In the genomic region with DNA sequence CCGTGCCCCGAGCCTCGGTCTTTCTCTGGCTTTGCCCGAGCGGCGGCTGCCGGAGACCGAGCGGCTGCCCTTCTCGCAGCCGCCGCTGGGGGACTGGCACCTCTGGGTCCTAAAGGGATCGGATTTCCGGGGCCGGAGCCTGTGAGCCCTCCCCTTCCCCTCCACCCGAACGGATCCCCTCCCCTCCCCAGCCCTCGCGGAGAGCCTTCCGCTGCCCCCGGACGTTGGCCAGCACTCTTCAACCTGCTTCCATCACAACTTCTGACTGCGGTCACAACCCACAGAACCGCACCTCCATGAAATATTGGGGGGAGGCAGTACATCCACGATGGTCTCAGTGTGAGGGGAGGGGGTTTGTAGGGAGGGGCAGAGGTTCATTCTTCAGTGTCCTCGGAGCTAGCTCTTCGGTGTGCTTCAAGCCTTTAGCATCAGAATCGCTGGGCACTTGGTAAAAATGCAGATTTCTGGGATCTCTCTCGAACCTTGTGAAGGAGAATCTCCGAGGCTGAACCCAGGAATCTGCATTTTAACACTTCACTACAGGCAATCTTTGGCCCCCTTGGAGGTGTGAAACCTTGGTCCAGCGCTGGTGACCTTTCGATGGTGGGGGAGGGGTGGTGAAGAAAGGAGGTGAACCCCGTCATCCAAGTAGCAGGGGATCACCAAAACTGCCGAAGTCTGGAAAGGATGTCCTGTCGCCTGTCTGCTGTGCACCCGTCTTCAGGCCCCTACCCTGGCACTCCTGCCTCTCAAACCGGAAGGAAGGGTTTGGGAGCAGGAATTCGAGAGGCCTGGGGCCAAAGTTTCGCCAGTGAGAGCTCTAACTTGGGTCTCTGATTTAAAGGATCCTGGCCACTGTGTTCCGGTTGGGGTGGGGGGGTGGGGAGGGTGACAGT, we compare ENCODE assay signal across 8 cellular contexts. TPM values are rescaled to one million over a fixed set of nuclear protein-coding genes. Genes with fewer than 3 reads are reported as not detected.
DNase-seq lines count a peak whose midpoint lies in the region; ATAC-seq, FAIRE-seq and TF ChIP-seq lines count a peak whose summit lies in the region.

No MANE protein-coding gene starts in this region.

- in situ Hi-C loops in HepG2 (cut with HindIII; ENCODE audit: extremely low pct_ligation_motif_present, low pct_unique_long_range_greater_than_20kb), result no loop called here

- TF ChIP-seq EP300 in HepG2 (IDR thresholded peaks at IDR 0.05; ENCODE audit: low read depth in 2 of 2, low read length in 2 of 2) (no peak), HepG2 (CRISPR knock-in tag; IDR thresholded peaks at IDR 0.05; ENCODE audit: borderline replicate concordance) (no peak)

- H3K4me1 ChIP-seq in A673 (ENCODE audit: insufficient read depth, low read length, poor library complexity, severe bottlenecking), result peaks cover 40% of the 10 kb centered on the region
- H3K4me1 ChIP-seq in HepG2 (ENCODE audit: insufficient read depth, low read length), result peaks cover 38% of the 10 kb centered on the region

- TF ChIP-seq CTCF in A673 (conservative IDR thresholded peaks at IDR 0.05; ENCODE audit: low read depth, low read length), result peak; percentile 56
- TF ChIP-seq CTCF in HepG2 (CRISPR knock-in tag; IDR thresholded peaks at IDR 0.05), result peak; percentile 60

- ATAC-seq in GM18520 (IDR thresholded peaks at IDR 0.05; ENCODE audit: unreplicated experiment), result peak; percentile 34
- peak; percentile 40 for ATAC-seq in HG03196 (IDR thresholded peaks at IDR 0.05; ENCODE audit: unreplicated experiment)
- peak; percentile 54 for ATAC-seq in HepG2

- CTCF ChIA-PET in A673 (lab: Charles Lee), result interaction anchor here (0.5 to 1.5 kb wide), 5 partner anchors 12 to 147 kb away, joined by 3 to 10 read pairs (median 4); no protein-coding TSS in a partner anchor
- CTCF ChIA-PET in HepG2 (lab: Yijun Ruan, JAX; ENCODE audit: low intra/inter-chr PET ratio, low total read pairs), result no interaction called here

- under 1% methylated on average over 37 of the region's 40 CpGs for WGBS in HepG2 (ENCODE audit: low lambda C conversion rate)

- peak overlapping the region; percentile 100 for H3K4me2 ChIP-seq in HepG2 (ENCODE audit: low read depth, low read length)

- peak overlapping the region; percentile 87 for H2AFZ ChIP-seq in HepG2 (ENCODE audit: low read length)

- H3K79me2 ChIP-seq in HepG2 (ENCODE audit: insufficient read depth, low read length), result peaks cover 24% of the 10 kb centered on the region

- BruUV-seq in A673 (replicated peaks; lab: Mats Ljungman, UMichigan) (no TSS peak), HepG2 (replicated peaks; lab: Mats Ljungman, UMichigan) (no TSS peak)

- H3K27me3 ChIP-seq in A673 (replicated peaks; ENCODE audit: insufficient read depth, low read depth, low read length, poor library complexity) (no peaks in the 10 kb centered on the region), HepG2 (ENCODE audit: control insufficient read depth in 1 of 2, insufficient read depth in 2 of 2, low read length in 2 of 2) (peaks cover 2 to 5% of the 10 kb centered on the region in 2 experiments; a peak in 2 of 5 replicates)

- no peak for TF ChIP-seq RAD21 in HepG2 (CRISPR knock-in tag; IDR thresholded peaks at IDR 0.05)

- no peaks in the 10 kb centered on the region for H3K9me3 ChIP-seq in A673 (ENCODE audit: low read depth, low read length, poor library complexity, severe bottlenecking)
- H3K9me3 ChIP-seq in HepG2 (ENCODE audit: low read length), result no peaks in the 10 kb centered on the region

- H3K9ac ChIP-seq in HepG2 (ENCODE audit: insufficient read depth, low read depth, low read length), result peak overlapping the region; percentile 83

- no peaks in the 10 kb centered on the region for H3K36me3 ChIP-seq in A673 (ENCODE audit: insufficient read depth, low read length, poor library complexity, severe bottlenecking)
- H3K36me3 ChIP-seq in HepG2 (replicated peaks in 1 of 2; ENCODE audit: control insufficient read depth in 1 of 2, insufficient read depth in 2 of 2, low read length in 2 of 2), result no peaks in the 10 kb centered on the region

- DNase-seq in A673 (ENCODE audit: low spot score), result peak; percentile 95
- peak; percentile 97 for DNase-seq in NCI-H510A (lab: John Stamatoyannopoulos, UW)
- DNase-seq in activated CD4-positive, alpha-beta T cell treated with anti-CD3 and anti-CD28 coated beads, Interleukin-2, amount 50 U/mL, for 1 hour, result peak; percentile 81
- DNase-seq in dedifferentiated amniotic fluid mesenchymal stem cell (ENCODE audit: extremely low spot score), result peak; percentile 86
- peak; percentile 80 for DNase-seq in HepG2 (ENCODE audit: low spot score)
- peak; percentile 88 to 91 for DNase-seq in stimulated activated CD4-positive, alpha-beta T cell treated with anti-CD3 and anti-CD28 coated beads, Interleukin-2, amount 100 ng/mL, for 24 hours

- peak; percentile 8 for FAIRE-seq in HepG2 (lab: Jason Lieb, UNC)

- POLR2A ChIA-PET in A673 (lab: Charles Lee; ENCODE audit: low non-redundant PET), result interaction anchor here (0.8 kb wide), 1 partner anchor 36 kb away, joined by 11 read pairs; no protein-coding TSS in a partner anchor
- POLR2A ChIA-PET in HepG2 (lab: Yijun Ruan, JAX), result interaction anchor here (0.7 to 1.7 kb wide), 6 partner anchors 9 to 57 kb away, joined by 3 to 7 read pairs (median 4); a partner anchor contains a TSS

- H3K27ac ChIP-seq in A673 (ENCODE audit: low read depth, low read length, poor library complexity, severe bottlenecking), result peak overlapping the region; percentile 86
- H3K27ac ChIP-seq in HepG2 (ENCODE audit: extremely low read length, insufficient read depth, low read length), result peak overlapping the region; percentile 56

- H3K4me3 ChIP-seq in A673 (ENCODE audit: low read depth, low read length, poor library complexity, severe bottlenecking), result peak overlapping the region; percentile 82
- H3K4me3 ChIP-seq in HepG2 (replicated peaks in 1 of 3; ENCODE audit: insufficient read depth in 1 of 3, low read depth in 2 of 3, low read length in 3 of 3), result peak overlapping the region; percentile 70 to 86 (median 84)

- intact Hi-C loops in A673 (cut with micrococcal nuclease; ENCODE audit: unreplicated experiment) (no loop called here), HepG2 (cut with micrococcal nuclease; ENCODE audit: unreplicated experiment) (no loop called here)

- TF ChIP-seq POLR2A in HepG2 (IDR thresholded peaks at IDR 0.05; ENCODE audit: insufficient read depth in 1 of 2, low read depth in 2 of 2, low read length in 2 of 2), result 0 out of 4 replicates have a peak, but pooled peaks of 1 of the 2 experiments have one; percentile 5

- H4K20me1 ChIP-seq in HepG2 (ENCODE audit: insufficient read depth, low read length), result peaks cover 11% of the 10 kb centered on the region; the same call in 1 of the 2 replicates

RNA-seq across cellular contexts. Expression of a gene that starts 0.8 kb away (rescaled TPM):
- total RNA-seq in A673 (2021), result 61.3 and 68.4 TPM in 2 replicates
- total RNA-seq in HepG2 (2016; rRNA removed; fragmentation: Illumina TruSeq; extraction: Trizol), result 11.0 and 15.8 TPM in 2 replicates
- 1.3 and 1.6 TPM in 2 replicates for total RNA-seq in HepG2 (2016; cell fraction: cytosol; rRNA removed; fragmentation: Illumina TruSeq; extraction: Trizol; ENCODE audit: low read depth)
- 8.3 and 16.2 TPM in 2 replicates for total RNA-seq in HepG2 (2016; cell fraction: insoluble cytoplasmic fraction; rRNA removed; fragmentation: Illumina TruSeq; extraction: Trizol)
- total RNA-seq in HepG2 (2016; cell fraction: membrane; rRNA removed; fragmentation: Illumina TruSeq; extraction: Trizol), result 7.0 and 7.3 TPM in 2 replicates
- total RNA-seq in HepG2 (2016; cell fraction: nucleus; rRNA removed; fragmentation: Illumina TruSeq; extraction: Trizol), result 10.9 and 13.5 TPM in 2 replicates
- polyA plus RNA-seq in HepG2 (2011; rRNA removed), result 8.7 and 9.4 TPM in 2 replicates
- 7.4 and 9.0 TPM in 2 replicates for polyA plus RNA-seq in HepG2 (2011; cell fraction: cytosol; rRNA removed)
- polyA plus RNA-seq in HepG2 (2011; cell fraction: nucleus; rRNA removed), result 13.1 and 16.4 TPM in 2 replicates
- 9.8 and 11.6 TPM in 2 replicates for polyA plus RNA-seq in HepG2 (2012)
- 1.2 and 1.4 TPM in 2 replicates for polyA plus RNA-seq in HepG2 (2016; cell fraction: cytosol; fragmentation: Illumina TruSeq; extraction: Trizol; ENCODE audit: low read depth)
- 14.2 and 17.2 TPM in 2 replicates for polyA plus RNA-seq in HepG2 (2016; cell fraction: insoluble cytoplasmic fraction; fragmentation: Illumina TruSeq; extraction: Trizol; ENCODE audit: low read depth)
- 7.2 TPM in 2 replicates for polyA plus RNA-seq in HepG2 (2016; cell fraction: membrane; fragmentation: Illumina TruSeq; extraction: Trizol; ENCODE audit: low read depth)
- 35.0 and 35.2 TPM in 2 replicates for polyA plus RNA-seq in HepG2 (2016; cell fraction: nucleus; fragmentation: Illumina TruSeq; extraction: Trizol; ENCODE audit: insufficient read depth, low read depth)
- 15.4 and 32.3 TPM in 2 replicates for polyA minus RNA-seq in HepG2 (2011; rRNA and poly(A)+ RNA removed; ENCODE audit: low replicate concordance)
- polyA minus RNA-seq in HepG2 (2011; cell fraction: cytosol; rRNA and poly(A)+ RNA removed), result 7.3 and 11.8 TPM in 2 replicates
- 7.8 and 9.3 TPM in 2 replicates for polyA minus RNA-seq in HepG2 (2011; cell fraction: nucleus; rRNA and poly(A)+ RNA removed)

RNA-seq across cellular contexts. Expression of a gene that starts 14.5 kb away (rescaled TPM):
- not detected in 2 replicates for total RNA-seq in A673 (2021)
- total RNA-seq in HepG2 (2016; rRNA removed; fragmentation: Illumina TruSeq; extraction: Trizol), result not detected in 2 replicates
- not detected in 2 replicates for total RNA-seq in HepG2 (2016; cell fraction: cytosol; rRNA removed; fragmentation: Illumina TruSeq; extraction: Trizol; ENCODE audit: low read depth)
- not detected in 2 replicates for total RNA-seq in HepG2 (2016; cell fraction: insoluble cytoplasmic fraction; rRNA removed; fragmentation: Illumina TruSeq; extraction: Trizol)
- total RNA-seq in HepG2 (2016; cell fraction: membrane; rRNA removed; fragmentation: Illumina TruSeq; extraction: Trizol), result not detected in 2 replicates
- total RNA-seq in HepG2 (2016; cell fraction: nucleus; rRNA removed; fragmentation: Illumina TruSeq; extraction: Trizol), result not detected in 2 replicates
- polyA plus RNA-seq in HepG2 (2011; rRNA removed), result not detected in 2 replicates
- polyA plus RNA-seq in HepG2 (2011; cell fraction: cytosol; rRNA removed), result not detected in 2 replicates
- polyA plus RNA-seq in HepG2 (2011; cell fraction: nucleus; rRNA removed), result 0.42 TPM in 1 of 2 replicates, not detected in the other
- not detected in 2 replicates for polyA plus RNA-seq in HepG2 (2012)
- not detected in 2 replicates for polyA plus RNA-seq in HepG2 (2016; cell fraction: cytosol; fragmentation: Illumina TruSeq; extraction: Trizol; ENCODE audit: low read depth)
- not detected in 2 replicates for polyA plus RNA-seq in HepG2 (2016; cell fraction: insoluble cytoplasmic fraction; fragmentation: Illumina TruSeq; extraction: Trizol; ENCODE audit: low read depth)
- not detected in 2 replicates for polyA plus RNA-seq in HepG2 (2016; cell fraction: membrane; fragmentation: Illumina TruSeq; extraction: Trizol; ENCODE audit: low read depth)
- polyA plus RNA-seq in HepG2 (2016; cell fraction: nucleus; fragmentation: Illumina TruSeq; extraction: Trizol; ENCODE audit: insufficient read depth, low read depth), result not detected in 2 replicates
- polyA minus RNA-seq in HepG2 (2011; rRNA and poly(A)+ RNA removed; ENCODE audit: low replicate concordance), result 0.19 TPM in 1 of 2 replicates, not detected in the other
- not detected in 2 replicates for polyA minus RNA-seq in HepG2 (2011; cell fraction: cytosol; rRNA and poly(A)+ RNA removed)
- polyA minus RNA-seq in HepG2 (2011; cell fraction: nucleus; rRNA and poly(A)+ RNA removed), result not detected in 2 replicates

RNA-seq across cellular contexts. Expression of a gene that starts 21.3 kb away (rescaled TPM):
- total RNA-seq in A673 (2021) (45.0 and 51.4 TPM in 2 replicates), HepG2 (2016; rRNA removed; fragmentation: Illumina TruSeq; extraction: Trizol) (0.07 TPM in 1 of 2 replicates, not detected in the other)
- total RNA-seq in HepG2 (2016; cell fraction: cytosol; rRNA removed; fragmentation: Illumina TruSeq; extraction: Trizol; ENCODE audit: low read depth), result 0.18 and 0.20 TPM in 2 replicates
- total RNA-seq in HepG2 (2016; cell fraction: insoluble cytoplasmic fraction; rRNA removed; fragmentation: Illumina TruSeq; extraction: Trizol), result 0.04 TPM in 1 of 2 replicates, not detected in the other
- 0.09 and 0.14 TPM in 2 replicates for total RNA-seq in HepG2 (2016; cell fraction: membrane; rRNA removed; fragmentation: Illumina TruSeq; extraction: Trizol)
- 0.09 TPM in 2 replicates for total RNA-seq in HepG2 (2016; cell fraction: nucleus; rRNA removed; fragmentation: Illumina TruSeq; extraction: Trizol)
- 0.22 TPM in 1 of 2 replicates, not detected in the other for polyA plus RNA-seq in HepG2 (2011; rRNA removed)
- polyA plus RNA-seq in HepG2 (2011; cell fraction: cytosol; rRNA removed), result 0.01 and 0.04 TPM in 2 replicates
- 0.24 and 0.29 TPM in 2 replicates for polyA plus RNA-seq in HepG2 (2011; cell fraction: nucleus; rRNA removed)
- polyA plus RNA-seq in HepG2 (2012), result 0.08 and 0.11 TPM in 2 replicates
- not detected in 2 replicates for polyA plus RNA-seq in HepG2 (2016; cell fraction: cytosol; fragmentation: Illumina TruSeq; extraction: Trizol; ENCODE audit: low read depth)
- 0.16 TPM in 1 of 2 replicates, not detected in the other for polyA plus RNA-seq in HepG2 (2016; cell fraction: insoluble cytoplasmic fraction; fragmentation: Illumina TruSeq; extraction: Trizol; ENCODE audit: low read depth)
- polyA plus RNA-seq in HepG2 (2016; cell fraction: membrane; fragmentation: Illumina TruSeq; extraction: Trizol; ENCODE audit: low read depth), result 0.19 TPM in 2 replicates
- 0.53 TPM in 1 of 2 replicates, not detected in the other for polyA plus RNA-seq in HepG2 (2016; cell fraction: nucleus; fragmentation: Illumina TruSeq; extraction: Trizol; ENCODE audit: insufficient read depth, low read depth)
- polyA minus RNA-seq in HepG2 (2011; rRNA and poly(A)+ RNA removed; ENCODE audit: low replicate concordance), result 0.28 and 0.30 TPM in 2 replicates
- polyA minus RNA-seq in HepG2 (2011; cell fraction: cytosol; rRNA and poly(A)+ RNA removed), result 0.09 and 0.20 TPM in 2 replicates
- polyA minus RNA-seq in HepG2 (2011; cell fraction: nucleus; rRNA and poly(A)+ RNA removed), result 0.39 and 0.99 TPM in 2 replicates

RNA-seq across cellular contexts. Expression of a gene that starts 50.1 kb away (rescaled TPM):
- total RNA-seq in A673 (2021) (24.6 and 44.7 TPM in 2 replicates), HepG2 (2016; rRNA removed; fragmentation: Illumina TruSeq; extraction: Trizol) (0.17 TPM in 1 of 2 replicates, not detected in the other)
- not detected in 2 replicates for total RNA-seq in HepG2 (2016; cell fraction: cytosol; rRNA removed; fragmentation: Illumina TruSeq; extraction: Trizol; ENCODE audit: low read depth)
- total RNA-seq in HepG2 (2016; cell fraction: insoluble cytoplasmic fraction; rRNA removed; fragmentation: Illumina TruSeq; extraction: Trizol), result 0.03 and 0.06 TPM in 2 replicates
- total RNA-seq in HepG2 (2016; cell fraction: membrane; rRNA removed; fragmentation: Illumina TruSeq; extraction: Trizol), result 0.09 and 0.24 TPM in 2 replicates
- 0.68 and 0.72 TPM in 2 replicates for total RNA-seq in HepG2 (2016; cell fraction: nucleus; rRNA removed; fragmentation: Illumina TruSeq; extraction: Trizol)
- polyA plus RNA-seq in HepG2 (2011; rRNA removed), result 0.05 and 0.14 TPM in 2 replicates
- 0.01 TPM in 1 of 2 replicates, not detected in the other for polyA plus RNA-seq in HepG2 (2011; cell fraction: cytosol; rRNA removed)
- 1.7 and 2.5 TPM in 2 replicates for polyA plus RNA-seq in HepG2 (2011; cell fraction: nucleus; rRNA removed)
- polyA plus RNA-seq in HepG2 (2012), result 0.19 TPM in 2 replicates
- 0.03 TPM in 1 of 2 replicates, not detected in the other for polyA plus RNA-seq in HepG2 (2016; cell fraction: cytosol; fragmentation: Illumina TruSeq; extraction: Trizol; ENCODE audit: low read depth)
- polyA plus RNA-seq in HepG2 (2016; cell fraction: insoluble cytoplasmic fraction; fragmentation: Illumina TruSeq; extraction: Trizol; ENCODE audit: low read depth), result 0.07 TPM in 1 of 2 replicates, not detected in the other
- polyA plus RNA-seq in HepG2 (2016; cell fraction: membrane; fragmentation: Illumina TruSeq; extraction: Trizol; ENCODE audit: low read depth), result not detected in 2 replicates
- polyA plus RNA-seq in HepG2 (2016; cell fraction: nucleus; fragmentation: Illumina TruSeq; extraction: Trizol; ENCODE audit: insufficient read depth, low read depth), result 1.00 and 2.8 TPM in 2 replicates
- polyA minus RNA-seq in HepG2 (2011; rRNA and poly(A)+ RNA removed; ENCODE audit: low replicate concordance), result 35.8 TPM in 1 of 2 replicates, not detected in the other
- 0.70 and 0.79 TPM in 2 replicates for polyA minus RNA-seq in HepG2 (2011; cell fraction: cytosol; rRNA and poly(A)+ RNA removed)
- polyA minus RNA-seq in HepG2 (2011; cell fraction: nucleus; rRNA and poly(A)+ RNA removed), result 0.52 and 1.2 TPM in 2 replicates

RNA-seq across cellular contexts. Expression of a gene that starts 56.1 kb away (rescaled TPM):
- total RNA-seq in A673 (2021) (20.4 and 31.6 TPM in 2 replicates), HepG2 (2016; rRNA removed; fragmentation: Illumina TruSeq; extraction: Trizol) (18.5 and 19.2 TPM in 2 replicates)
- total RNA-seq in HepG2 (2016; cell fraction: cytosol; rRNA removed; fragmentation: Illumina TruSeq; extraction: Trizol; ENCODE audit: low read depth), result 6.4 and 13.9 TPM in 2 replicates
- 16.2 and 19.8 TPM in 2 replicates for total RNA-seq in HepG2 (2016; cell fraction: insoluble cytoplasmic fraction; rRNA removed; fragmentation: Illumina TruSeq; extraction: Trizol)
- 10.9 and 11.9 TPM in 2 replicates for total RNA-seq in HepG2 (2016; cell fraction: membrane; rRNA removed; fragmentation: Illumina TruSeq; extraction: Trizol)
- 10.9 and 12.5 TPM in 2 replicates for total RNA-seq in HepG2 (2016; cell fraction: nucleus; rRNA removed; fragmentation: Illumina TruSeq; extraction: Trizol)
- 59.7 and 66.6 TPM in 2 replicates for polyA plus RNA-seq in HepG2 (2011; rRNA removed)
- polyA plus RNA-seq in HepG2 (2011; cell fraction: cytosol; rRNA removed), result 33.2 and 46.3 TPM in 2 replicates
- polyA plus RNA-seq in HepG2 (2011; cell fraction: nucleus; rRNA removed), result 86.5 and 102 TPM in 2 replicates
- polyA plus RNA-seq in HepG2 (2012), result 17.2 and 27.4 TPM in 2 replicates
- polyA plus RNA-seq in HepG2 (2016; cell fraction: cytosol; fragmentation: Illumina TruSeq; extraction: Trizol; ENCODE audit: low read depth), result 9.3 and 10.8 TPM in 2 replicates
- 22.3 and 32.8 TPM in 2 replicates for polyA plus RNA-seq in HepG2 (2016; cell fraction: insoluble cytoplasmic fraction; fragmentation: Illumina TruSeq; extraction: Trizol; ENCODE audit: low read depth)
- polyA plus RNA-seq in HepG2 (2016; cell fraction: membrane; fragmentation: Illumina TruSeq; extraction: Trizol; ENCODE audit: low read depth), result 12.0 and 14.3 TPM in 2 replicates
- polyA plus RNA-seq in HepG2 (2016; cell fraction: nucleus; fragmentation: Illumina TruSeq; extraction: Trizol; ENCODE audit: insufficient read depth, low read depth), result 21.9 and 24.6 TPM in 2 replicates
- 111 and 113 TPM in 2 replicates for polyA minus RNA-seq in HepG2 (2011; rRNA and poly(A)+ RNA removed; ENCODE audit: low replicate concordance)
- polyA minus RNA-seq in HepG2 (2011; cell fraction: cytosol; rRNA and poly(A)+ RNA removed), result 22.7 and 28.5 TPM in 2 replicates
- 44.5 and 48.7 TPM in 2 replicates for polyA minus RNA-seq in HepG2 (2011; cell fraction: nucleus; rRNA and poly(A)+ RNA removed)

Comparison
In these comparisons a context has a peak if more than half of its experiments do, and no peak if none do; other contexts are left out.
1. Peak in every context shown above with its lines: DNase-seq, ATAC-seq, H3K4me3 ChIP-seq and H3K27ac ChIP-seq.
2. RNA of a gene that starts 21.3 kb away (total RNA-seq): 45.0 to 51.4 TPM in A673; 0.04 to 0.20 TPM in HepG2; every median in the first group is over 10 times any median in the second.